Comparison of ENCODE assay signal across 22 cellular contexts in genomic region chr3:165382672-165383071, GRCh38.
DNase-seq lines count a peak whose midpoint lies in the region; ATAC-seq, FAIRE-seq and TF ChIP-seq lines count a peak whose summit lies in the region.
"Had no signal": no experiment of that assay in that cellular context is flagged by ENCODE, and none has a peak within 500 bp of the region (broad histone marks: within the 10 kb centered on the region; RNA-seq: fewer than 3 reads in every experiment).

No MANE protein-coding gene starts in this region.

- intact Hi-C loops in PC-9 (cut with micrococcal nuclease; ENCODE audit: unreplicated experiment) = no loop called here

- BruUV-seq in PC-9 (replicated peaks; lab: Mats Ljungman, UMichigan) = no TSS peak

- no peak overlapping the region for H3K4me3 Mint-ChIP-seq in astrocyte (ENCODE audit: unreplicated experiment)
- H3K4me3 Mint-ChIP-seq: B cell; CD4-positive, CD25-positive, alpha-beta regulatory T cell; CD8-positive, alpha-beta T cell; HFFc6 had no signal

- H3K9me3 Mint-ChIP-seq in astrocyte (ENCODE audit: unreplicated experiment) = no peaks in the 10 kb centered on the region

- H3K36me3 ChIP-seq in DND-41 (ENCODE audit: insufficient read depth, low read length) = no peaks in the 10 kb centered on the region
- no peaks in the 10 kb centered on the region for H3K36me3 ChIP-seq in MM.1S (replicated peaks; ENCODE audit: insufficient read depth, low read length)
- no peaks in the 10 kb centered on the region for H3K36me3 ChIP-seq in PC-9 (ENCODE audit: low read depth)
- no peaks in the 10 kb centered on the region for H3K36me3 ChIP-seq in astrocyte (ENCODE audit: insufficient read depth, low read length)
- H3K36me3 ChIP-seq: BLaER1, HAP-1 had no signal

- H3K4me1 Mint-ChIP-seq in astrocyte (ENCODE audit: low read depth, unreplicated experiment) = peaks cover 7% of the 10 kb centered on the region
- H3K4me1 Mint-ChIP-seq: B cell; CD4-positive, CD25-positive, alpha-beta regulatory T cell had no signal

- H3K27ac ChIP-seq in DND-41 (ENCODE audit: low read length) (no peak overlapping the region), MM.1S (ENCODE audit: low read length) (peak overlapping the region; percentile 1; the same call in 1 of the 2 replicates), PC-9 (no peak overlapping the region), astrocyte (ENCODE audit: low read depth, low read length) (no peak overlapping the region)
- H3K27ac ChIP-seq: 22Rv1, BLaER1, C4-2B, GM23248 had no signal

- H3F3A ChIP-seq in MM.1S (ENCODE audit: insufficient read depth, low read length) = no peaks in the 10 kb centered on the region
- no peaks in the 10 kb centered on the region for H3F3A ChIP-seq in PC-9 (ENCODE audit: insufficient read depth, low read depth)

- H2AFZ ChIP-seq in DND-41 (ENCODE audit: low read depth, low read length) = no peak overlapping the region
- 0 out of 2 replicates have a peak overlapping the region, but pooled peaks have one; percentile 7 for H2AFZ ChIP-seq in MM.1S (ENCODE audit: low read length)
- H2AFZ ChIP-seq in PC-9 = 0 out of 2 replicates have a peak overlapping the region, but pooled peaks have one; percentile 15
- no peak overlapping the region for H2AFZ ChIP-seq in astrocyte (ENCODE audit: low read depth, low read length)
- H2AFZ ChIP-seq: GM23248 had no signal

- no peaks in the 10 kb centered on the region for H3K79me2 ChIP-seq in DND-41 (ENCODE audit: insufficient read depth, low read length)
- no peaks in the 10 kb centered on the region for H3K79me2 ChIP-seq in MM.1S (ENCODE audit: low read length)
- H3K79me2 ChIP-seq in PC-9 (ENCODE audit: low read depth) = no peaks in the 10 kb centered on the region
- H3K79me2 ChIP-seq in astrocyte (ENCODE audit: insufficient read depth, low read length) = no peaks in the 10 kb centered on the region

- H3K4me1 ChIP-seq in DND-41 (ENCODE audit: insufficient read depth, low read length) (peaks cover 3% of the 10 kb centered on the region; the same call in 1 of the 2 replicates), MM.1S (ENCODE audit: low read length) (peaks cover 7% of the 10 kb centered on the region), PC-9 (replicated peaks; ENCODE audit: insufficient read depth) (no peaks in the 10 kb centered on the region), astrocyte (ENCODE audit: insufficient read depth, low read length) (no peaks in the 10 kb centered on the region)
- H3K4me1 ChIP-seq: BLaER1, Caco-2, HAP-1 had no signal

- no peaks in the 10 kb centered on the region for H3K9me3 ChIP-seq in DND-41 (ENCODE audit: insufficient read depth, low read length, severe bottlenecking)
- H3K9me3 ChIP-seq in MM.1S (replicated peaks; ENCODE audit: insufficient read depth, low read length) = no peaks in the 10 kb centered on the region
- H3K9me3 ChIP-seq in PC-9 (ENCODE audit: insufficient read depth, low read depth) = no peaks in the 10 kb centered on the region
- no peaks in the 10 kb centered on the region for H3K9me3 ChIP-seq in astrocyte (ENCODE audit: insufficient read depth, low read depth, low read length)
- H3K9me3 ChIP-seq: BLaER1, Caco-2, HAP-1 had no signal

- H3K4me2 ChIP-seq in DND-41 (ENCODE audit: insufficient read depth, low read length) (no peak overlapping the region), MM.1S (ENCODE audit: low read depth, low read length) (peak overlapping the region; percentile 42), PC-9 (no peak overlapping the region), astrocyte (ENCODE audit: low read length) (no peak overlapping the region)
- H3K4me2 ChIP-seq: BLaER1 had no signal

- H3K9me2 ChIP-seq in MM.1S (replicated peaks; ENCODE audit: insufficient read depth, low read length) (no peaks in the 10 kb centered on the region), PC-9 (ENCODE audit: insufficient read depth) (no peaks in the 10 kb centered on the region)

- CTCF ChIA-PET in PC-9 (lab: Charles Lee) = no interaction called here

- H3K27me3 Mint-ChIP-seq in astrocyte (ENCODE audit: low read depth, unreplicated experiment) = no peaks in the 10 kb centered on the region
- H3K27me3 Mint-ChIP-seq: B cell; CD4-positive, CD25-positive, alpha-beta regulatory T cell had no signal

- H3K4me3 ChIP-seq in DND-41 (ENCODE audit: low read depth in 1 of 2, low read length in 2 of 2) (no peak overlapping the region), MM.1S (ENCODE audit: low read length) (no peak overlapping the region), PC-9 (no peak overlapping the region), astrocyte (ENCODE audit: insufficient read depth, low read depth, low read length) (no peak overlapping the region)
- H3K4me3 ChIP-seq: BLaER1, GM23248, HAP-1 had no signal

- TF ChIP-seq CTCF in DND-41 (IDR thresholded peaks at IDR 0.05; ENCODE audit: borderline replicate concordance, extremely low read depth, low read length, poor library complexity, severe bottlenecking) = no peak
- no peak for TF ChIP-seq CTCF in MM.1S (IDR thresholded peaks at IDR 0.05; ENCODE audit: low read length)
- TF ChIP-seq CTCF in PC-9 (conservative IDR thresholded peaks at IDR 0.05) = no peak
- no peak for TF ChIP-seq CTCF in astrocyte (IDR thresholded peaks at IDR 0.05; ENCODE audit: insufficient read depth, low read depth, low read length)

- H3K36me3 Mint-ChIP-seq in astrocyte (ENCODE audit: low read depth, unreplicated experiment) = no peaks in the 10 kb centered on the region
- H3K36me3 Mint-ChIP-seq: CD4-positive, CD25-positive, alpha-beta regulatory T cell; CD8-positive, alpha-beta T cell had no signal

- ATAC-seq in DND-41 (ENCODE audit: insufficient read depth, low read depth) = peak; percentile 53; the same call in 1 of the 3 replicates
- ATAC-seq in HG03196 (IDR thresholded peaks at IDR 0.05; ENCODE audit: unreplicated experiment) = no peak
- no peak for ATAC-seq in GM19395 (IDR thresholded peaks at IDR 0.05; ENCODE audit: unreplicated experiment)
- ATAC-seq: CD8-positive, alpha-beta T cell had no signal

- H4K20me1 ChIP-seq in DND-41 (ENCODE audit: insufficient read depth, low read length) = no peaks in the 10 kb centered on the region
- no peaks in the 10 kb centered on the region for H4K20me1 ChIP-seq in MM.1S (ENCODE audit: insufficient read depth, low read length)
- H4K20me1 ChIP-seq in PC-9 (ENCODE audit: insufficient read depth) = no peaks in the 10 kb centered on the region
- H4K20me1 ChIP-seq in astrocyte (ENCODE audit: insufficient read depth, low read length) = no peaks in the 10 kb centered on the region
- H4K20me1 ChIP-seq: BLaER1 had no signal

- POLR2A ChIA-PET in PC-9 (lab: Charles Lee; ENCODE audit: unreplicated experiment) = no interaction called here

- no peak for FAIRE-seq in astrocyte (lab: Jason Lieb, UNC)
- FAIRE-seq: GM12891, GM18507 had no signal

- DNase-seq in DND-41 (no peak), MM.1S (peak; percentile 93), PC-9 (no peak), astrocyte (ENCODE audit: low read depth) (no peak), H4 (ENCODE audit: low spot score) (no peak)
- DNase-seq: Caco-2; CD4-positive, CD25-positive, alpha-beta regulatory T cell; CD8-positive, alpha-beta T cell; DMS153; EL; GDM1; GM23248; HFFc6 had no signal

- H3K9ac ChIP-seq in DND-41 (ENCODE audit: low read depth, low read length) = no peak overlapping the region
- no peak overlapping the region for H3K9ac ChIP-seq in MM.1S (ENCODE audit: low read length)
- no peak overlapping the region for H3K9ac ChIP-seq in astrocyte (ENCODE audit: low read length)
- H3K9ac ChIP-seq: BLaER1, GM23248 had no signal

- H3K27ac Mint-ChIP-seq in astrocyte (ENCODE audit: unreplicated experiment) = peak overlapping the region; percentile 22
- H3K27ac Mint-ChIP-seq: B cell; CD4-positive, CD25-positive, alpha-beta regulatory T cell; CD8-positive, alpha-beta T cell; HFFc6 had no signal

- H3K27me3 ChIP-seq in DND-41 (ENCODE audit: insufficient read depth, low read length, poor library complexity) = no peaks in the 10 kb centered on the region
- H3K27me3 ChIP-seq in MM.1S (replicated peaks; ENCODE audit: insufficient read depth, low read length) = no peaks in the 10 kb centered on the region
- H3K27me3 ChIP-seq in PC-9 (ENCODE audit: insufficient read depth, low read depth) = no peaks in the 10 kb centered on the region
- H3K27me3 ChIP-seq in astrocyte (ENCODE audit: insufficient read depth, low read length) = no peaks in the 10 kb centered on the region
- H3K27me3 ChIP-seq: BLaER1 had no signal

Comparison
In these comparisons a context has a peak if more than half of its experiments do, and no peak if none do; other contexts are left out.
1. H2AFZ ChIP-seq: peak in MM.1S (single experiment) and PC-9 (single experiment); none in DND-41 (single experiment) and astrocyte (single experiment).